Comparison of ENCODE assay signal across 18 cellular contexts in the genomic region with DNA sequence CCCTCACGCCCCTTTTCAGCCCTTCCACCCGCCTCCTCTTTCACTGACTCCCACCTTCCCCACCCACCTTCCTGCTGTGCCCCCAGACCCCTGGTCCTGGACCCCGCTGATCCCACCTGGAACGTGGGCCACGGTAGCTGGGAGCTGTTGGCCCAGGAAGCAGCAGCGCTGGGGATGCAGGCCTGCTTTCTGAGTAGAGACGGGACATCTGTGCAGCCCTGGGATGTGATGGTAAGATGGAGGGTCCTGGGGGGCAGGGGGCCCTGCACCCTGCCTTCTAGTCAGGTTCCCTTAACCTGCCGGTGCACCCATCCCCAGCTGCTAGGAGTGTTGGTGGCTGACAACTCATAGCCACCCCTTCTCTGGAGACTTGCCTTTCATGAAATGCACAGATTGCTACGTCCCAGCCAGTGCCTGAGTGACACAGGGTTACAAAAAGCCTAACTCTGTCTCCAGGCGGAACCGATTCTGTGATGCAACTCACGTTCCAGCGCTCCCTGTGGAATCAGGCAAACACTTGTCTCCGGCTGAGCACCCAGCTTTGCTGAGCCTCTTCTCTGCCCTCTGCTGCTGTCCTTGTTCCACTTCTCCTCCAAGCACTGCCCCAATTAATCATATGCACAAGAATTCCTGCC. TPM values are rescaled to one million over a fixed set of nuclear protein-coding genes. Genes with fewer than 3 reads are reported as not detected.
A peak's percentile ranks its signal among the peaks of the same experiment; 100 is the strongest.
DNase-seq lines count a peak whose midpoint lies in the region; ATAC-seq and TF ChIP-seq lines count a peak whose summit lies in the region.
"Had no signal": no experiment of that assay in that cellular context is flagged by ENCODE, and none has a peak within 500 bp of the region (broad histone marks: within the 10 kb centered on the region; RNA-seq: fewer than 3 reads in every experiment).

No MANE protein-coding gene starts in this region.

- H3K9me3 Mint-ChIP-seq in chondrocyte (ENCODE audit: low read depth), result peaks cover 9% of the 10 kb centered on the region
- peaks cover 0 to 7% of the 10 kb centered on the region in 2 donors for H3K9me3 Mint-ChIP-seq in activated T-cell treated with anti-CD3 and anti-CD28 coated beads, Interleukin-2, amount 50 U/mL, for 72 hours

- no peaks in the 10 kb centered on the region for H3K9me3 ChIP-seq in suprapubic skin

- DNase-seq in MV-4-11 (lab: John Stamatoyannopoulos, UW), result peak; percentile 31
- DNase-seq in chondrocyte (ENCODE audit: low spot score), result peak; percentile 77
- DNase-seq in islet precursor cell, result peak; percentile 47
- peak; percentile 72 for DNase-seq in posterior vena cava (ENCODE audit: low spot score)
- no peak for DNase-seq in NCI-H226
- DNase-seq in activated T-cell treated with anti-CD3 and anti-CD28 coated beads, Interleukin-2, amount 50 U/mL, for 72 hours, result no peak
- no peak for DNase-seq in suprapubic skin (ENCODE audit: low spot score in 2 of 2)
- no peak for DNase-seq in activated CD4-positive, alpha-beta T cell treated with anti-CD3 and anti-CD28 coated beads for 1 hour
- DNase-seq: BE2C; CD4-positive, alpha-beta T cell; EL; H9; NCI-H1417; NCI-H1930; NCI-H2171; NCI-H748 treated with DMSO at 0.1 percent for 48 hours; OCI-M1 had no signal

- TF ChIP-seq EP300 in suprapubic skin (IDR thresholded peaks at IDR 0.05), result no peak

- H3K27me3 ChIP-seq in suprapubic skin, result no peaks in the 10 kb centered on the region
- H3K27me3 ChIP-seq: BE2C had no signal

- intact Hi-C loops in posterior vena cava (cut with DNase I), result no loop called here

- no peak for TF ChIP-seq POLR2A in suprapubic skin (IDR thresholded peaks at IDR 0.05)

- no peaks in the 10 kb centered on the region for H3K36me3 Mint-ChIP-seq in chondrocyte (ENCODE audit: low read depth)
- H3K36me3 Mint-ChIP-seq in activated T-cell treated with anti-CD3 and anti-CD28 coated beads, Interleukin-2, amount 50 U/mL, for 72 hours (ENCODE audit: insufficient read depth in 2 of 2), result peaks cover 15 to 20% of the 10 kb centered on the region in 2 donors

- ATAC-seq in activated T-cell treated with anti-CD3 and anti-CD28 coated beads, Interleukin-2, amount 50 U/mL, for 72 hours (replicated peaks in 1 of 2), result no peak

- no peaks in the 10 kb centered on the region for H3K4me1 ChIP-seq in suprapubic skin
- H3K4me1 ChIP-seq: BE2C had no signal

- peaks cover 76% of the 10 kb centered on the region for H3K36me3 ChIP-seq in suprapubic skin

- 94% methylated on average over 12 of the region's 14 CpGs for WGBS in suprapubic skin

- H3K27ac Mint-ChIP-seq in chondrocyte (ENCODE audit: unreplicated experiment), result no peak overlapping the region
- no peak overlapping the region for H3K27ac Mint-ChIP-seq in activated T-cell treated with anti-CD3 and anti-CD28 coated beads, Interleukin-2, amount 50 U/mL, for 72 hours
- H3K27ac Mint-ChIP-seq: CD4-positive, alpha-beta T cell; IgD-negative memory B cell had no signal

- H3K27ac ChIP-seq in suprapubic skin, result no peak overlapping the region

- H3K4me3 ChIP-seq in suprapubic skin, result no peak overlapping the region

- no peak overlapping the region for H3K4me3 Mint-ChIP-seq in chondrocyte (ENCODE audit: unreplicated experiment)
- no peak overlapping the region for H3K4me3 Mint-ChIP-seq in activated T-cell treated with anti-CD3 and anti-CD28 coated beads, Interleukin-2, amount 50 U/mL, for 72 hours
- H3K4me3 Mint-ChIP-seq: CD4-positive, alpha-beta T cell; H9; IgD-negative memory B cell had no signal

- H3K4me1 Mint-ChIP-seq in chondrocyte (ENCODE audit: low read depth), result no peaks in the 10 kb centered on the region
- H3K4me1 Mint-ChIP-seq in activated T-cell treated with anti-CD3 and anti-CD28 coated beads, Interleukin-2, amount 50 U/mL, for 72 hours (ENCODE audit: low read depth), result peaks cover 5% of the 10 kb centered on the region

- no peaks in the 10 kb centered on the region for H3K27me3 Mint-ChIP-seq in chondrocyte (ENCODE audit: low read depth)
- no peaks in the 10 kb centered on the region for H3K27me3 Mint-ChIP-seq in activated T-cell treated with anti-CD3 and anti-CD28 coated beads, Interleukin-2, amount 50 U/mL, for 72 hours (ENCODE audit: low read depth)
- H3K27me3 Mint-ChIP-seq: CD4-positive, alpha-beta T cell; IgD-negative memory B cell had no signal

- TF ChIP-seq CTCF in chondrocyte (IDR thresholded peaks at IDR 0.05), result no peak
- TF ChIP-seq CTCF in suprapubic skin (IDR thresholded peaks at IDR 0.05), result no peak

RNA-seq across cellular contexts. Expression of a gene that starts 15.0 kb away (rescaled TPM):
- 0.07 TPM in 1 of 3 replicates, not detected in the others for total RNA-seq in chondrocyte
- 10 to 100 TPM; 12.5 to 17.7 TPM for total RNA-seq in posterior vena cava
- total RNA-seq in activated T-cell treated with anti-CD3 and anti-CD28 coated beads, Interleukin-2, amount 50 U/mL, for 72 hours, result 100 to 1,000 TPM in 1 of 2 donors, 10 to 100 TPM in 1; 80.2 to 139 TPM
- 1 to 10 TPM; 1.2 to 4.2 (median 3.2) TPM for total RNA-seq in suprapubic skin
- total RNA-seq: H9 had no signal

RNA-seq across cellular contexts. Expression of a gene that starts 25.1 kb away (rescaled TPM):
- 0.46 to 0.55 TPM in 2 of 3 replicates, not detected in the other for total RNA-seq in chondrocyte
- 10 to 100 TPM; 11.3 to 21.1 TPM for total RNA-seq in posterior vena cava
- 10 to 100 TPM; 14.7 to 39.3 TPM for total RNA-seq in activated T-cell treated with anti-CD3 and anti-CD28 coated beads, Interleukin-2, amount 50 U/mL, for 72 hours
- 10 to 100 TPM; 19.5 to 30.0 (median 24.1) TPM for total RNA-seq in suprapubic skin

RNA-seq across cellular contexts. Expression of a gene that starts 56.6 kb away (rescaled TPM):
- total RNA-seq in chondrocyte, result not detected in 3 replicates
- 10 to 100 TPM; 10.1 to 17.3 TPM for total RNA-seq in posterior vena cava
- total RNA-seq in activated T-cell treated with anti-CD3 and anti-CD28 coated beads, Interleukin-2, amount 50 U/mL, for 72 hours, result 10 to 100 TPM; 17.3 to 41.9 TPM
- total RNA-seq in suprapubic skin, result 10 to 100 TPM; 20.6 to 26.8 (median 23.5) TPM
- total RNA-seq: H9 had no signal

Comparison
In these comparisons a context has a peak if more than half of its experiments do, and no peak if none do; other contexts are left out.
1. DNase-seq: peak in MV-4-11 (single experiment), chondrocyte (single experiment), islet precursor cell (single experiment) and posterior vena cava (single experiment); none in NCI-H226 (single experiment), activated T-cell treated with anti-CD3 and anti-CD28 coated beads, Interleukin-2, amount 50 U/mL, for 72 hours (0 of 2), suprapubic skin (0 of 2) and activated CD4-positive, alpha-beta T cell treated with anti-CD3 and anti-CD28 coated beads for 1 hour (single experiment).
2. RNA of a gene that starts 15.0 kb away (total RNA-seq): 80.2 to 139 TPM in activated T-cell treated with anti-CD3 and anti-CD28 coated beads, Interleukin-2, amount 50 U/mL, for 72 hours; 12.5 to 17.7 TPM in posterior vena cava, 1.2 to 4.2 TPM in suprapubic skin and 0.07 TPM in chondrocyte; every median in the first group is over 4 times any median in the second.